ENCODE assay signal across 28 cellular contexts in the genomic region with DNA sequence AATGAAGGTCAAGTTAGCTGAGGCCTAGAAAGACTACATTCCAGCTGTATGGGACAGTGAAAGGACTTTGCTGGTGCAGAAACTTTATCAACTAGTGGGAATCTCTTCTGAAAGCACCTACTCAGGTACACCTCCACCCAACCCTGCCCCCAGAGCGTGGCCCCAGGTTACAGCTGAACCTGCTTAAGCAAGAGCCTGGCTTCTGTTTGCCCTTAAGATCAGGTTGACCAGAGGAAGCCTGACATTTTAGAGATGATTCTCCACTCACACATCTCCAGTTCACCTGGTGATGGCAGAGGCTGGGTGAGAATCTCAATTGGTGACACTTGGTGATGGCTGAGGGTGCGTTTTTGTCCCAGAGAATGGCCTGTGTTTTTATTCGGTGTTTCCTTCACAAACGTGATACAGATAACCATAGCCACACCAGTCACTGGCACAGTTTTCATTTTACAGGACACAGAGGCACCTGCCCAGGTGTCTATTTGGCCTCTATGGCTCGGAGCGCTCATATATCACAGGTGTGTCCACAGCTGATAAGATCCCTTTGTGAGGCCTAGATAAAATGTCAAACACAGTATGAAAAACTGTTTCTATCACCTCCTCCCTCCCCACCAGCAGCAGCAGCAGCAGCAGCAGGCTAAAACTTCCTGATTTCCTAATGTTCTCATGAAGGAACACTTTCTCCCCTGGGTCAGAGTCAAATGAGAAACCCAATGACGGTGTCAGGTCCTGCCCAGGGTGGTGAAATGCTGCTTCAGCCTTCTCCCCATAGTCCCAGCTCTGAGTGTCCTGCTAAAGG. TPM values are rescaled to one million over a fixed set of nuclear protein-coding genes. Genes with fewer than 3 reads are reported as not detected.
DNase-seq lines count a peak whose midpoint lies in the region; ATAC-seq and TF ChIP-seq lines count a peak whose summit lies in the region.
"Had no signal": no experiment of that assay in that cellular context is flagged by ENCODE, and none has a peak within 500 bp of the region (broad histone marks: within the 10 kb centered on the region; RNA-seq: fewer than 3 reads in every experiment).

No MANE protein-coding gene starts in this region.

- no peaks in the 10 kb centered on the region for H3K27me3 ChIP-seq in parathyroid adenoma (ENCODE audit: control insufficient read depth, insufficient read depth, low read length)
- H3K27me3 ChIP-seq: esophagus muscularis mucosa, left lung had no signal

- no peak for TF ChIP-seq CTCF in parathyroid adenoma (IDR thresholded peaks at IDR 0.05)

- H3K9ac ChIP-seq in parathyroid adenoma: no peak overlapping the region

- H3K79me2 ChIP-seq in parathyroid adenoma: no peaks in the 10 kb centered on the region

- H2AFZ ChIP-seq in parathyroid adenoma: peak overlapping the region; percentile 64
- H2AFZ ChIP-seq: GM23338 had no signal

- H3K4me3 ChIP-seq in parathyroid adenoma (ENCODE audit: low read depth, low read length): no peak overlapping the region
- H3K4me3 ChIP-seq: esophagus muscularis mucosa, GM23338, left lung had no signal

- H3K36me3 ChIP-seq in parathyroid adenoma (ENCODE audit: control insufficient read depth, insufficient read depth, low read length): no peaks in the 10 kb centered on the region
- H3K36me3 ChIP-seq: esophagus muscularis mucosa, left lung had no signal

- no peak overlapping the region for H3K4me2 ChIP-seq in parathyroid adenoma (ENCODE audit: low read length)
- H3K4me2 ChIP-seq: GM23338 had no signal

- DNase-seq in DMS153 (lab: John Stamatoyannopoulos, UW) (peak; percentile 41), NCI-H526 (lab: John Stamatoyannopoulos, UW) (peak; percentile 30 to 76), left colon (peak; percentile 51 to 72), AG20443 (ENCODE audit: low spot score) (no peak)
- no peak for DNase-seq in activated CD8-positive, alpha-beta memory T cell treated with anti-CD3 and anti-CD28 coated beads for 24 hours
- DNase-seq: ACHN; activated CD4-positive, alpha-beta T cell treated with anti-CD3 and anti-CD28 coated beads for 4 hours; activated effector memory CD4-positive, alpha-beta T cell treated with anti-CD3 and anti-CD28 coated beads, Interleukin-2, amount 50 U/mL, for 16 hours; activated naive CD8-positive, alpha-beta T cell treated with anti-CD3 and anti-CD28 coated beads for 36 hours; activated T-cell treated with anti-CD3 and anti-CD28 coated beads, Interleukin-2, amount 50 U/mL, for 1 hour; aorta; cortex of kidney; DMS79; GDM1; hippocampal formation; left lung; natural killer cell; NCI-H1048; NCI-H187; NCI-H69; right cardiac atrium; stimulated activated CD4-positive, alpha-beta T cell treated with anti-CD3 and anti-CD28 coated beads, Interleukin-2, amount 100 ng/mL, for 48 hours had no signal

- peak overlapping the region; percentile 57 for H3K27ac ChIP-seq in parathyroid adenoma
- H3K27ac ChIP-seq: esophagus muscularis mucosa, left lung, RWPE1 had no signal

- H3K4me1 ChIP-seq in parathyroid adenoma: peaks cover 5% of the 10 kb centered on the region

- H3K9me3 ChIP-seq in parathyroid adenoma (ENCODE audit: control insufficient read depth, low read length): no peaks in the 10 kb centered on the region
- H3K9me3 ChIP-seq: esophagus muscularis mucosa, left lung had no signal

- ATAC-seq in left colon: peak; percentile 66
- ATAC-seq in GM21390 (IDR thresholded peaks at IDR 0.05; ENCODE audit: unreplicated experiment): no peak
- no peak for ATAC-seq in HG03457 (IDR thresholded peaks at IDR 0.05; ENCODE audit: unreplicated experiment)
- ATAC-seq: GM23338, left lung, natural killer cell, right cardiac atrium had no signal

- intact Hi-C loops in left colon (cut with DNase I, micrococcal nuclease): no loop called here

RNA-seq across cellular contexts. Expression of a gene that starts 24.2 kb away (rescaled TPM):
- 100 to 1,000 TPM in 1 of 2 donors, 10 to 100 TPM in 1; 96.7 to 121 TPM for total RNA-seq in left colon

RNA-seq across cellular contexts. Expression of a gene that starts 47.6 kb away (rescaled TPM):
- 10 to 100 TPM; 41.2 to 48.2 TPM for total RNA-seq in left colon

Comparison
In these comparisons a context has a peak if more than half of its experiments do, and no peak if none do; other contexts are left out.
1. DNase-seq: peak in DMS153 (single experiment), NCI-H526 (2 of 2) and left colon (2 of 2); none in activated CD8-positive, alpha-beta memory T cell treated with anti-CD3 and anti-CD28 coated beads for 24 hours (single experiment) and AG20443 (single experiment).